Comparison of ENCODE assay signal across 9 cellular contexts in the genomic region with DNA sequence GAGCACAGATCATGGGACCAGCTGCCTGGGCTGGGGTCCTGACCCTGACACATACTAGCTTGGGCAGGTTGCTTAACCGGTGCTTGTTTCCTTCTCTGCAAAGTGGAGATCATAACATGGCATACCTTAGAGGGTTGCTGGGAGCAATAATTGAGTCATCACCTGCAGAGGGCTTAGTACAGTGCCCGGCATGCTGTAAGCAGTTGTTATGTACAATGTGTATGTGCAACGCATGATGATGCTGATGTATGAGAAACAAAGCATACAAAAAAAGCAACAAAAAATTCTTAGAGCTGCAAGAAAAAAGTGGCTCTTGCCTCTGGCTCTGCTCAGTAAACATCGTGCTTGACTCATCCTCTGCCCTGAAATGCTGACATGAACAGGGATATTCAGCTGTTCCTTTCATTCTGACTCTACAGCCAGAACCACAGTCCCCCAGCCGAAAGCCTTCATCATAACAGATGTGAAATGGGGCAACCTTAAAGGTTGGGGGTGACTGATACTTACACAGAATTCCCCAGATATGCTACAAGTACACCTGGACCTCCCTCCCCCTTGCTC.
A peak's percentile ranks its signal among the peaks of the same experiment; 100 is the strongest.
DNase-seq lines count a peak whose midpoint lies in the region; ATAC-seq, FAIRE-seq and TF ChIP-seq lines count a peak whose summit lies in the region.
"Had no signal": no experiment of that assay in that cellular context is flagged by ENCODE, and none has a peak within 500 bp of the region (broad histone marks: within the 10 kb centered on the region; RNA-seq: fewer than 3 reads in every experiment).

No MANE protein-coding gene starts in this region.

- H3K27ac Mint-ChIP-seq in activated CD4-positive, alpha-beta memory T cell treated with anti-CD3 and anti-CD28 coated beads for 36 hours, result peak overlapping the region; percentile 97
- H3K27ac Mint-ChIP-seq in CD8-positive, alpha-beta memory T cell, result peak overlapping the region in 1 of 8 donors; percentile 4

- no peaks in the 10 kb centered on the region for H4K20me1 ChIP-seq in osteoblast (ENCODE audit: insufficient read depth, low read length)

- H3K27me3 ChIP-seq in osteoblast (ENCODE audit: insufficient read depth, low read length) (no peaks in the 10 kb centered on the region), small intestine (ENCODE audit: control insufficient read depth in 2 of 2, insufficient read depth in 2 of 2, low read length in 2 of 2) (no peaks in the 10 kb centered on the region)
- no peaks in the 10 kb centered on the region for H3K27me3 ChIP-seq in CD8-positive, alpha-beta memory T cell (ENCODE audit: insufficient read depth, low read length, poor library complexity, severe bottlenecking)

- H3K79me2 ChIP-seq in osteoblast (ENCODE audit: insufficient read depth, low read length), result no peaks in the 10 kb centered on the region

- no peak for TF ChIP-seq CTCF in osteoblast (IDR thresholded peaks at IDR 0.05; ENCODE audit: extremely low read depth, low read depth, low read length)

- H3K4me2 ChIP-seq in osteoblast (ENCODE audit: insufficient read depth, low read length), result peak overlapping the region; percentile 4

- H3K4me3 ChIP-seq in osteoblast (ENCODE audit: insufficient read depth, low read length), result no peak overlapping the region
- no peak overlapping the region for H3K4me3 ChIP-seq in small intestine (ENCODE audit: low read depth in 1 of 2, low read length in 2 of 2)
- no peak overlapping the region for H3K4me3 ChIP-seq in CD8-positive, alpha-beta memory T cell (ENCODE audit: low read length)

- H3K36me3 ChIP-seq in osteoblast (ENCODE audit: insufficient read depth, low read length) (no peaks in the 10 kb centered on the region), small intestine (ENCODE audit: control insufficient read depth in 2 of 2, insufficient read depth in 2 of 2, low read length in 2 of 2) (peaks cover 0 to 4% of the 10 kb centered on the region in 2 donors)
- no peaks in the 10 kb centered on the region for H3K36me3 ChIP-seq in CD8-positive, alpha-beta memory T cell (ENCODE audit: insufficient read depth, low read length)

- H3K27me3 Mint-ChIP-seq in activated CD4-positive, alpha-beta memory T cell treated with anti-CD3 and anti-CD28 coated beads for 36 hours, result no peaks in the 10 kb centered on the region
- H3K27me3 Mint-ChIP-seq in CD8-positive, alpha-beta memory T cell, result no peaks in the 10 kb centered on the region

- peaks cover 1% of the 10 kb centered on the region for H3K36me3 Mint-ChIP-seq in activated CD4-positive, alpha-beta memory T cell treated with anti-CD3 and anti-CD28 coated beads for 36 hours
- peaks cover 3 to 4% (median 4%) of the 10 kb centered on the region in 3 donors for H3K36me3 Mint-ChIP-seq in CD8-positive, alpha-beta memory T cell

- ATAC-seq in GM18511 (IDR thresholded peaks at IDR 0.05; ENCODE audit: unreplicated experiment) (peak; percentile 62), HG02610 (IDR thresholded peaks at IDR 0.05; ENCODE audit: unreplicated experiment) (peak; percentile 82)

- no peak overlapping the region for H3K4me3 Mint-ChIP-seq in activated CD4-positive, alpha-beta memory T cell treated with anti-CD3 and anti-CD28 coated beads for 36 hours
- no peak overlapping the region for H3K4me3 Mint-ChIP-seq in CD8-positive, alpha-beta memory T cell

- no peaks in the 10 kb centered on the region for H3K9me3 Mint-ChIP-seq in activated CD4-positive, alpha-beta memory T cell treated with anti-CD3 and anti-CD28 coated beads for 36 hours
- no peaks in the 10 kb centered on the region for H3K9me3 Mint-ChIP-seq in CD8-positive, alpha-beta memory T cell

- no peak overlapping the region for H3K27ac ChIP-seq in osteoblast (ENCODE audit: low read depth, low read length)
- H3K27ac ChIP-seq in small intestine (ENCODE audit: low read depth in 1 of 2, low read length in 1 of 2), result no peak overlapping the region
- no peak overlapping the region for H3K27ac ChIP-seq in CD8-positive, alpha-beta memory T cell (ENCODE audit: low read depth, low read length)

- peaks cover 52% of the 10 kb centered on the region for H3K4me1 Mint-ChIP-seq in activated CD4-positive, alpha-beta memory T cell treated with anti-CD3 and anti-CD28 coated beads for 36 hours (ENCODE audit: low read depth)
- peaks cover 5 to 19% (median 11%) of the 10 kb centered on the region in 3 donors for H3K4me1 Mint-ChIP-seq in CD8-positive, alpha-beta memory T cell

- H3K4me1 ChIP-seq in osteoblast (ENCODE audit: insufficient read depth, low read length) (no peaks in the 10 kb centered on the region), small intestine (ENCODE audit: control insufficient read depth in 2 of 2, insufficient read depth in 1 of 2, low read depth in 1 of 2, low read length in 1 of 2) (no peaks in the 10 kb centered on the region)
- no peaks in the 10 kb centered on the region for H3K4me1 ChIP-seq in CD8-positive, alpha-beta memory T cell (ENCODE audit: insufficient read depth, low read length)

- H3K9me3 ChIP-seq in osteoblast (ENCODE audit: low read depth, low read length) (no peaks in the 10 kb centered on the region), small intestine (ENCODE audit: control insufficient read depth, low read depth) (no peaks in the 10 kb centered on the region)
- no peaks in the 10 kb centered on the region for H3K9me3 ChIP-seq in CD8-positive, alpha-beta memory T cell (ENCODE audit: low read length)

- 49 to 57% (median 51%) methylated on average over 5 of the region's 5 CpGs for WGBS in small intestine, 3 donors

- intact Hi-C loops in activated CD4-positive, alpha-beta memory T cell treated with anti-CD3 and anti-CD28 coated beads for 36 hours (cut with micrococcal nuclease), result loop anchor here (1.0 to 5.0 kb wide), 21 partner anchors 87 to 1449 kb away; a partner anchor contains a TSS

- no peak overlapping the region for H2AFZ ChIP-seq in osteoblast (ENCODE audit: low read length)

- CTCF ChIA-PET in activated CD4-positive, alpha-beta memory T cell treated with anti-CD3 and anti-CD28 coated beads for 36 hours (lab: Charles Lee), result interaction anchor here (0.6 to 4.0 kb wide), 14 partner anchors 10 to 1448 kb away, joined by 3 to 35 read pairs (median 5); no protein-coding TSS in a partner anchor
- CTCF ChIA-PET in CD8-positive, alpha-beta memory T cell (lab: Charles Lee), result interaction anchor here (1.1 to 3.9 kb wide), 3 partner anchors 9 to 1449 kb away, joined by 3 to 26 read pairs (median 5); no protein-coding TSS in a partner anchor
- CTCF ChIA-PET in HEK293T (lab: Yijun Ruan, JAX), result interaction anchor here (0.8 to 1.1 kb wide), 2 partner anchors 1294 to 1449 kb away, joined by 3 read pairs; no protein-coding TSS in a partner anchor

- POLR2A ChIA-PET in activated CD4-positive, alpha-beta memory T cell treated with anti-CD3 and anti-CD28 coated beads for 36 hours (lab: Charles Lee), result interaction anchor here (0.6 to 5.3 kb wide), 20 partner anchors 87 to 1293 kb away, joined by 3 to 51 read pairs (median 4); a partner anchor contains a TSS
- POLR2A ChIA-PET in CD8-positive, alpha-beta memory T cell (lab: Charles Lee), result no interaction called here
- POLR2A ChIA-PET in HEK293T (lab: Yijun Ruan, JAX), result no interaction called here

- DNase-seq in activated CD4-positive, alpha-beta memory T cell treated with anti-CD3 and anti-CD28 coated beads for 36 hours, result peak; percentile 85
- DNase-seq in osteoblast (ENCODE audit: insufficient read length, low spot score, missing footprints) (no peak), small intestine (no peak), NCI-H69 (lab: John Stamatoyannopoulos, UW) (no peak), HEK293T (ENCODE audit: extremely low spot score) (no peak)
- DNase-seq in CD8-positive, alpha-beta memory T cell, result no peak

- FAIRE-seq in small intestine (lab: Jason Lieb, UNC), result no peak
- FAIRE-seq: H1 had no signal

TF ChIP-seq in HEK293T, 16 proteins besides CTCF, POLR2A, EP300 and RAD21:
- no peak for TF ChIP-seq TARDBP (IDR thresholded peaks at IDR 0.05)
